8 cellular contexts compared by ENCODE assay signal in genomic region chr9:100111235-100111634, GRCh38. TPM values are rescaled to one million over a fixed set of nuclear protein-coding genes. Genes with fewer than 3 reads are reported as not detected.
DNase-seq lines count a peak whose midpoint lies in the region; ATAC-seq and TF ChIP-seq lines count a peak whose summit lies in the region.
"Had no signal": no experiment of that assay in that cellular context is flagged by ENCODE, and none has a peak within 500 bp of the region (broad histone marks: within the 10 kb centered on the region; RNA-seq: fewer than 3 reads in every experiment).

No MANE protein-coding gene starts in this region.

- peaks cover 18% of the 10 kb centered on the region for H3K4me1 Mint-ChIP-seq in CD4-positive, alpha-beta T cell (ENCODE audit: low read depth)
- H3K4me1 Mint-ChIP-seq in stimulated activated memory B cell treated with anti-CD40 and anti-IgM and Interleukin-4, amounts not matched to agents 10 μg/mL and 1 μg/mL and 100 μg/mL, for 72 hours, result peaks cover 10% of the 10 kb centered on the region

- 87% methylated on average over 4 of the region's 4 CpGs for whole genome bisulfite sequencing in hepatocyte (ENCODE audit: low lambda C conversion rate, missing lambda C conversion rate)
- WGBS in testis, 2 donors, result 45 to 76% methylated on average over 4 of the region's 4 CpGs

- CTCF ChIA-PET in CD4-positive, alpha-beta T cell (lab: Charles Lee), result no interaction called here

- peaks cover 11% of the 10 kb centered on the region for H3K79me2 ChIP-seq in hepatocyte

- intact Hi-C loops in testis (cut with DNase I; ENCODE audit: low total_unique reads), result no loop called here
- intact Hi-C loops in CD4-positive, alpha-beta T cell (cut with DNase I, micrococcal nuclease), result no loop called here

- no peaks in the 10 kb centered on the region for H4K20me1 ChIP-seq in hepatocyte (ENCODE audit: insufficient read depth, poor library complexity, severe bottlenecking)

- no peak overlapping the region for H3K4me3 Mint-ChIP-seq in CD4-positive, alpha-beta T cell
- H3K4me3 Mint-ChIP-seq in stimulated activated memory B cell treated with anti-CD40 and anti-IgM and Interleukin-4, amounts not matched to agents 10 μg/mL and 1 μg/mL and 100 μg/mL, for 72 hours, result no peak overlapping the region

- H3K27ac ChIP-seq in hepatocyte (no peak overlapping the region), testis (no peak overlapping the region)
- H3K27ac ChIP-seq in CD4-positive, alpha-beta T cell (ENCODE audit: low read depth, low read length), result no peak overlapping the region
- H3K27ac ChIP-seq: neutrophil had no signal

- no peak overlapping the region for H2AFZ ChIP-seq in hepatocyte

- no peaks in the 10 kb centered on the region for H3K9me3 Mint-ChIP-seq in CD4-positive, alpha-beta T cell
- no peaks in the 10 kb centered on the region for H3K9me3 Mint-ChIP-seq in stimulated activated memory B cell treated with anti-CD40 and anti-IgM and Interleukin-4, amounts not matched to agents 10 μg/mL and 1 μg/mL and 100 μg/mL, for 72 hours

- H3K9me2 ChIP-seq in hepatocyte (replicated peaks; ENCODE audit: insufficient read depth), result no peaks in the 10 kb centered on the region

- H3K36me3 ChIP-seq in hepatocyte (replicated peaks; ENCODE audit: insufficient read depth, low read depth) (no peaks in the 10 kb centered on the region), testis (ENCODE audit: low read depth, missing control alignments) (no peaks in the 10 kb centered on the region)

- H3K4me1 ChIP-seq in hepatocyte (ENCODE audit: insufficient read depth), result no peaks in the 10 kb centered on the region
- peaks cover 5% of the 10 kb centered on the region for H3K4me1 ChIP-seq in testis

- no peak overlapping the region for H3K4me2 ChIP-seq in hepatocyte

- POLR2A ChIA-PET in CD4-positive, alpha-beta T cell (lab: Charles Lee), result no interaction called here

- H3K27ac Mint-ChIP-seq in CD4-positive, alpha-beta T cell, result no peak overlapping the region
- H3K27ac Mint-ChIP-seq in stimulated activated memory B cell treated with anti-CD40 and anti-IgM and Interleukin-4, amounts not matched to agents 10 μg/mL and 1 μg/mL and 100 μg/mL, for 72 hours, result no peak overlapping the region

- in situ Hi-C loops in astrocyte of the cerebellum (cut with HindIII; ENCODE audit: low sequenced_read_pairs), result no loop called here

- TF ChIP-seq CTCF in astrocyte of the cerebellum (IDR thresholded peaks at IDR 0.05; ENCODE audit: low read depth, low read length, missing control alignments), result no peak
- no peak for TF ChIP-seq CTCF in hepatocyte (IDR thresholded peaks at IDR 0.05; ENCODE audit: poor library complexity)
- TF ChIP-seq CTCF in testis (IDR thresholded peaks at IDR 0.05), result no peak
- TF ChIP-seq CTCF in CD4-positive, alpha-beta T cell (IDR thresholded peaks at IDR 0.05), result no peak

- no peak for TF ChIP-seq POLR2A in testis (IDR thresholded peaks at IDR 0.05)

- DNase-seq in M059J (ENCODE audit: low read depth) (peak; percentile 98), astrocyte of the cerebellum (ENCODE audit: low read depth) (peak; percentile 100), hepatocyte (ENCODE audit: low spot score) (peak; percentile 50), testis (peak; percentile 77)
- no peak for DNase-seq in CD4-positive, alpha-beta T cell

- H3K36me3 Mint-ChIP-seq in CD4-positive, alpha-beta T cell (ENCODE audit: low read depth), result peaks cover 51% of the 10 kb centered on the region
- peaks cover 25% of the 10 kb centered on the region for H3K36me3 Mint-ChIP-seq in stimulated activated memory B cell treated with anti-CD40 and anti-IgM and Interleukin-4, amounts not matched to agents 10 μg/mL and 1 μg/mL and 100 μg/mL, for 72 hours

- no peaks in the 10 kb centered on the region for H3K27me3 Mint-ChIP-seq in CD4-positive, alpha-beta T cell
- no peaks in the 10 kb centered on the region for H3K27me3 Mint-ChIP-seq in stimulated activated memory B cell treated with anti-CD40 and anti-IgM and Interleukin-4, amounts not matched to agents 10 μg/mL and 1 μg/mL and 100 μg/mL, for 72 hours

- no peak overlapping the region for H3K4me3 ChIP-seq in astrocyte of the cerebellum (ENCODE audit: low read depth, low read length)
- H3K4me3 ChIP-seq in hepatocyte, result no peak overlapping the region
- no peak overlapping the region for H3K4me3 ChIP-seq in testis

- H3K9me3 ChIP-seq in hepatocyte (ENCODE audit: low read depth) (no peaks in the 10 kb centered on the region), testis (no peaks in the 10 kb centered on the region)
- no peaks in the 10 kb centered on the region for H3K9me3 ChIP-seq in CD4-positive, alpha-beta T cell (ENCODE audit: control insufficient read depth, low read length)
- H3K9me3 ChIP-seq: neutrophil had no signal

- no peak for ATAC-seq in CD4-positive, alpha-beta T cell (ENCODE audit: poor library complexity)
- ATAC-seq in GM21390 (IDR thresholded peaks at IDR 0.05; ENCODE audit: unreplicated experiment), result no peak
- no peak for ATAC-seq in stimulated activated memory B cell treated with anti-CD40 and anti-IgM and Interleukin-4, amounts not matched to agents 10 μg/mL and 1 μg/mL and 100 μg/mL, for 72 hours

- H3K27me3 ChIP-seq in hepatocyte (no peaks in the 10 kb centered on the region), testis (no peaks in the 10 kb centered on the region)
- H3K27me3 ChIP-seq in CD4-positive, alpha-beta T cell (ENCODE audit: control insufficient read depth, insufficient read depth, low read length), result no peaks in the 10 kb centered on the region
- H3K27me3 ChIP-seq: neutrophil had no signal

RNA-seq across cellular contexts. Expression of gene INVS, which starts 12.2 kb away (rescaled TPM):
- 11.8 and 11.9 TPM in 2 replicates for total RNA-seq in M059J (2014; rRNA removed; shearing (Covaris generic))
- total RNA-seq in hepatocyte (26.5 and 30.9 TPM in 2 replicates), testis (10 to 100 TPM; 31.7 to 37.1 TPM)
- polyA plus RNA-seq in hepatocyte (8.7 and 10.1 TPM in 2 replicates), testis (ENCODE audit: insufficient read depth, low read depth, low replicate concordance) (13.3 TPM)
- 10 to 100 TPM; 13.6 to 14.3 TPM for total RNA-seq in CD4-positive, alpha-beta T cell

RNA-seq across cellular contexts. Expression of gene ERP44, which starts 12.4 kb away (rescaled TPM):
- 42.4 and 52.5 TPM in 2 replicates for total RNA-seq in M059J (2014; rRNA removed; shearing (Covaris generic))
- total RNA-seq in hepatocyte (34.3 and 40.6 TPM in 2 replicates), testis (10 to 100 TPM; 14.6 to 18.3 TPM)
- polyA plus RNA-seq in hepatocyte (50.5 and 52.1 TPM in 2 replicates), testis (ENCODE audit: insufficient read depth, low read depth, low replicate concordance) (17.8 TPM)
- 1 to 10 TPM; 6.8 to 7.1 TPM for total RNA-seq in CD4-positive, alpha-beta T cell

Comparison
In these comparisons a context has a peak if more than half of its experiments do, and no peak if none do; other contexts are left out.
1. DNase-seq: peak in M059J (single experiment), astrocyte of the cerebellum (single experiment), hepatocyte (single experiment) and testis (single experiment); none in CD4-positive, alpha-beta T cell (0 of 10).